In genomic region chr5:95738834-95739233, GRCh38 we compare ENCODE assay signal across 1 cellular context.
TF ChIP-seq lines count a peak whose summit lies in the region.

No MANE protein-coding gene starts in this region.

TF ChIP-seq in K562, 482 proteins besides CTCF, POLR2A, EP300 and RAD21:
- TF ChIP-seq SUPT5H (IDR thresholded peaks at IDR 0.05): peak; percentile 38
- peak; percentile 22 for TF ChIP-seq POLR2AphosphoS5 (IDR thresholded peaks at IDR 0.05; ENCODE audit: control insufficient read depth, insufficient read depth, low read depth, low read length)
- no peak for TF ChIP-seq ID3 (CRISPR knock-in tag; IDR thresholded peaks at IDR 0.05)
- no peak for TF ChIP-seq ID3 (tag; IDR thresholded peaks at IDR 0.05)
- TF ChIP-seq ZNF77 (CRISPR knock-in tag; IDR thresholded peaks at IDR 0.05): no peak
- peak; percentile 25 for TF ChIP-seq POLR2B (IDR thresholded peaks at IDR 0.05; ENCODE audit: low read depth, partially characterized antibody)
- TF ChIP-seq TBL1XR1 (IDR thresholded peaks at IDR 0.05; ENCODE audit: low read length in 2 of 2): no peak
- TF ChIP-seq HNRNPL (IDR thresholded peaks at IDR 0.05; ENCODE audit: low read depth, low read length): no peak
- TF ChIP-seq RCOR1 (IDR thresholded peaks at IDR 0.05; ENCODE audit: borderline replicate concordance in 1 of 2, low read depth in 2 of 2, low read length in 2 of 2): no peak
